In the genomic region with DNA sequence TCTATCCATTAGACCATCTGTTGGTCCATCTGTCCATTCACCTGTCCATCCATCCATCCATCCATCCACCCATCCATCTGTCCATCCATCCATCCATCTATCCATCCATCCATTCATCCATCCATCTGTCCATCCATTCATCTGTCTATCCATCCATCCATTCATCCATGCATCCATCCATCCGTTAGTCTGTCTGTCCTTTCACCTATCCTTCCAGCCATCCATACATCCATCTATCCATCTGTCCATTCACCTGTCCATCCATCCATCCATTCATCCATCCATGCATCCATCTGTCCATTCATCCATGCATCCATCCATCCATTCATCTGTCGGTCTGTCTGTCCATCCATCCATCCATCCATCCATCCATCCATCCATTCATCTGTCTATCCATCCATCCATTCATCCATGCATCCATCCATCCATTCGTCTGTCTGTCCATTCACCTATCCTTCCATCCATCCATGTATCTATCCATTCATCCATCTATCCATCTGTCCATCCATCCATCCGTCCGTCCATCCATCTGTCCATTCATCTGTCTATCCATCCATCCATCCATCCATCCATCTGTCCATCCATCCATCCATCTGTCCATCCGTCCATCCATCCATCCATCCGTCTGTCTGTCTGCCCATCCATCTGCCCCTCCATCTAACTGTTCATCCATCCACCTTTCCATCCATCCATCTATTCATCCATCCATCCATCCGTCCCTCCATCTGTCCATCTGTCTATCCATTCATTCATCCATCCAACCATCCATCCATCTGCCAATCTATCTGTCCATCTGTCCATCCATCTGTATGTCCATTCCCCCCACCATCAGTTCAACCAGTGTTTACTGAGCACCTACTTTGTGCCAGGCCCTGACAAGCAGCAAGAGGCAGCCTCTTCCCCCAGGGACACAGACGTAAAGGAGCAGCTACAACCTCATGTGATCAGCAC, we compare ENCODE assay signal across 2 cellular contexts.
TF ChIP-seq lines count a peak whose summit lies in the region.

No MANE protein-coding gene starts in this region.

TF ChIP-seq in HEK293, 187 proteins besides CTCF, POLR2A, EP300 and RAD21:
- peak; percentile 96 for TF ChIP-seq ZBTB17 (tag by site-specific recombination; IDR thresholded peaks at IDR 0.05)
- TF ChIP-seq, protein P1, sequence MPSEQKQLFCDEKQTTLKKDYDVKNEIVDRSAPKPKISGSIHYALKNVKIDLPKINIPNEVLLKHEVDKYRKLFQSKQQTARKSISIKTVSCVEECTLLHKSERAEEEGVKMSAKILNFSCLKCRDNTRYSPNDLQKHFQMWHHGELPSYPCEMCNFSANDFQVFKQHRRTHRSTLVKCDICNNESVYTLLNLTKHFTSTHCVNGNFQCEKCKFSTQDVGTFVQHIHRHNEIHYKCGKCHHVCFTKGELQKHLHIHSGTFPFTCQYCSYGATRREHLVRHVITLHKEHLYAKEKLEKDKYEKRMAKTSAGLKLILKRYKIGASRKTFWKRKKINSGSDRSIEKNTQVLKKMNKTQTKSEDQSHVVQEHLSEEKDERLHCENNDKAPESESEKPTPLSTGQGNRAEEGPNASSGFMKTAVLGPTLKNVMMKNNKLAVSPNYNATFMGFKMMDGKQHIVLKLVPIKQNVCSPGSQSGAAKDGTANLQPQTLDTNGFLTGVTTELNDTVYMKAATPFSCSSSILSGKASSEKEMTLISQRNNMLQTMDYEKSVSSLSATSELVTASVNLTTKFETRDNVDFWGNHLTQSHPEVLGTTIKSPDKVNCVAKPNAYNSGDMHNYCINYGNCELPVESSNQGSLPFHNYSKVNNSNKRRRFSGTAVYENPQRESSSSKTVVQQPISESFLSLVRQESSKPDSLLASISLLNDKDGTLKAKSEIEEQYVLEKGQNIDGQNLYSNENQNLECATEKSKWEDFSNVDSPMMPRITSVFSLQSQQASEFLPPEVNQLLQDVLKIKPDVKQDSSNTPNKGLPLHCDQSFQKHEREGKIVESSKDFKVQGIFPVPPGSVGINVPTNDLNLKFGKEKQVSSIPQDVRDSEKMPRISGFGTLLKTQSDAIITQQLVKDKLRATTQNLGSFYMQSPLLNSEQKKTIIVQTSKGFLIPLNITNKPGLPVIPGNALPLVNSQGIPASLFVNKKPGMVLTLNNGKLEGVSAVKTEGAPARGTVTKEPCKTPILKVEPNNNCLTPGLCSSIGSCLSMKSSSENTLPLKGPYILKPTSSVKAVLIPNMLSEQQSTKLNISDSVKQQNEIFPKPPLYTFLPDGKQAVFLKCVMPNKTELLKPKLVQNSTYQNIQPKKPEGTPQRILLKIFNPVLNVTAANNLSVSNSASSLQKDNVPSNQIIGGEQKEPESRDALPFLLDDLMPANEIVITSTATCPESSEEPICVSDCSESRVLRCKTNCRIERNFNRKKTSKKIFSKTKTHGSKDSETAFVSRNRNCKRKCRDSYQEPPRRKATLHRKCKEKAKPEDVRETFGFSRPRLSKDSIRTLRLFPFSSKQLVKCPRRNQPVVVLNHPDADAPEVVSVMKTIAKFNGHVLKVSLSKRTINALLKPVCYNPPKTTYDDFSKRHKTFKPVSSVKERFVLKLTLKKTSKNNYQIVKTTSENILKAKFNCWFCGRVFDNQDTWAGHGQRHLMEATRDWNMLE (tag by site-specific recombination; conservative IDR thresholded peaks at IDR 0.05; ENCODE audit: low read depth), result no peak
- TF ChIP-seq ZNF510 (tag by site-specific recombination; IDR thresholded peaks at IDR 0.05; ENCODE audit: insufficient replicate concordance), result no peak
- TF ChIP-seq ZNF664 (tag by site-specific recombination; IDR thresholded peaks at IDR 0.05), result peak; percentile 99
- TF ChIP-seq, protein P2, sequence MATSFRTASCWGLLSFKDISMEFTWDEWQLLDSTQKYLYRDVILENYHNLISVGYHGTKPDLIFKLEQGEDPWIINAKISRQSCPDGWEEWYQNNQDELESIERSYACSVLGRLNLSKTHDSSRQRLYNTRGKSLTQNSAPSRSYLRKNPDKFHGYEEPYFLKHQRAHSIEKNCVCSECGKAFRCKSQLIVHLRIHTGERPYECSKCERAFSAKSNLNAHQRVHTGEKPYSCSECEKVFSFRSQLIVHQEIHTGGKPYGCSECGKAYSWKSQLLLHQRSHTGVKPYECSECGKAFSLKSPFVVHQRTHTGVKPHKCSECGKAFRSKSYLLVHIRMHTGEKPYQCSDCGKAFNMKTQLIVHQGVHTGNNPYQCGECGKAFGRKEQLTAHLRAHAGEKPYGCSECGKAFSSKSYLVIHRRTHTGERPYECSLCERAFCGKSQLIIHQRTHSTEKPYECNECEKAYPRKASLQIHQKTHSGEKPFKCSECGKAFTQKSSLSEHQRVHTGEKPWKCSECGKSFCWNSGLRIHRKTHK (tag by site-specific recombination; IDR thresholded peaks at IDR 0.05), result no peak
- TF ChIP-seq ZNF791 (tag by site-specific recombination; IDR thresholded peaks at IDR 0.05), result no peak
- peak; percentile 63; the same call in 1 of the 2 replicates for TF ChIP-seq ZSCAN16 (tag by site-specific recombination; IDR thresholded peaks at IDR 0.05)
- no peak for TF ChIP-seq ZNF341 (tag by site-specific recombination; IDR thresholded peaks at IDR 0.05; ENCODE audit: low read depth)
- TF ChIP-seq ZXDB (tag by site-specific recombination; IDR thresholded peaks at IDR 0.05), result no peak
- peak; percentile 99 for TF ChIP-seq ZNF366 (tag by site-specific recombination; conservative IDR thresholded peaks at IDR 0.05)

TF ChIP-seq in K562, 482 proteins besides CTCF, POLR2A, EP300 and RAD21:
- TF ChIP-seq BCOR (IDR thresholded peaks at IDR 0.05) (0 out of 2 replicates have a peak, but pooled peaks have one; percentile 24), KDM1A (IDR thresholded peaks at IDR 0.05) (peak; percentile 11 to 57; a peak in 3 of 4 replicates), EHMT2 (IDR thresholded peaks at IDR 0.05) (peak; percentile 74; the same call in 1 of the 2 replicates), ARHGAP35 (IDR thresholded peaks at IDR 0.05; ENCODE audit: partially characterized antibody) (peak; percentile 23)
- TF ChIP-seq, protein P3, sequence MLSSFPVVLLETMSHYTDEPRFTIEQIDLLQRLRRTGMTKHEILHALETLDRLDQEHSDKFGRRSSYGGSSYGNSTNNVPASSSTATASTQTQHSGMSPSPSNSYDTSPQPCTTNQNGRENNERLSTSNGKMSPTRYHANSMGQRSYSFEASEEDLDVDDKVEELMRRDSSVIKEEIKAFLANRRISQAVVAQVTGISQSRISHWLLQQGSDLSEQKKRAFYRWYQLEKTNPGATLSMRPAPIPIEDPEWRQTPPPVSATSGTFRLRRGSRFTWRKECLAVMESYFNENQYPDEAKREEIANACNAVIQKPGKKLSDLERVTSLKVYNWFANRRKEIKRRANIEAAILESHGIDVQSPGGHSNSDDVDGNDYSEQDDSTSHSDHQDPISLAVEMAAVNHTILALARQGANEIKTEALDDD (IDR thresholded peaks at IDR 0.05), result no peak
- TF ChIP-seq, protein P4, sequence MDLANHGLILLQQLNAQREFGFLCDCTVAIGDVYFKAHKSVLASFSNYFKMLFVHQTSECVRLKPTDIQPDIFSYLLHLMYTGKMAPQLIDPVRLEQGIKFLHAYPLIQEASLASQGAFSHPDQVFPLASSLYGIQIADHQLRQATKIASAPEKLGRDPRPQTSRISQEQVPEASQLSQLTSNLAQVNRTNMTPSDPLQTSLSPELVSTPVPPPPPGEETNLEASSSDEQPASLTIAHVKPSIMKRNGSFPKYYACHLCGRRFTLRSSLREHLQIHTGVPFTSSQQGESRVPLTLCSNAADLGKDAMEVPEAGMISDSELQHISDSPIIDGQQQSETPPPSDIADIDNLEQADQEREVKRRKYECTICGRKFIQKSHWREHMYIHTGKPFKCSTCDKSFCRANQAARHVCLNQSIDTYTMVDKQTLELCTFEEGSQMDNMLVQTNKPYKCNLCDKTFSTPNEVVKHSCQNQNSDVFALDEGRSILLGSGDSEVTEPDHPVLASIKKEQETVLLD (IDR thresholded peaks at IDR 0.05), result peak; percentile 33; the same call in 1 of the 2 replicates
- TF ChIP-seq, protein P5, sequence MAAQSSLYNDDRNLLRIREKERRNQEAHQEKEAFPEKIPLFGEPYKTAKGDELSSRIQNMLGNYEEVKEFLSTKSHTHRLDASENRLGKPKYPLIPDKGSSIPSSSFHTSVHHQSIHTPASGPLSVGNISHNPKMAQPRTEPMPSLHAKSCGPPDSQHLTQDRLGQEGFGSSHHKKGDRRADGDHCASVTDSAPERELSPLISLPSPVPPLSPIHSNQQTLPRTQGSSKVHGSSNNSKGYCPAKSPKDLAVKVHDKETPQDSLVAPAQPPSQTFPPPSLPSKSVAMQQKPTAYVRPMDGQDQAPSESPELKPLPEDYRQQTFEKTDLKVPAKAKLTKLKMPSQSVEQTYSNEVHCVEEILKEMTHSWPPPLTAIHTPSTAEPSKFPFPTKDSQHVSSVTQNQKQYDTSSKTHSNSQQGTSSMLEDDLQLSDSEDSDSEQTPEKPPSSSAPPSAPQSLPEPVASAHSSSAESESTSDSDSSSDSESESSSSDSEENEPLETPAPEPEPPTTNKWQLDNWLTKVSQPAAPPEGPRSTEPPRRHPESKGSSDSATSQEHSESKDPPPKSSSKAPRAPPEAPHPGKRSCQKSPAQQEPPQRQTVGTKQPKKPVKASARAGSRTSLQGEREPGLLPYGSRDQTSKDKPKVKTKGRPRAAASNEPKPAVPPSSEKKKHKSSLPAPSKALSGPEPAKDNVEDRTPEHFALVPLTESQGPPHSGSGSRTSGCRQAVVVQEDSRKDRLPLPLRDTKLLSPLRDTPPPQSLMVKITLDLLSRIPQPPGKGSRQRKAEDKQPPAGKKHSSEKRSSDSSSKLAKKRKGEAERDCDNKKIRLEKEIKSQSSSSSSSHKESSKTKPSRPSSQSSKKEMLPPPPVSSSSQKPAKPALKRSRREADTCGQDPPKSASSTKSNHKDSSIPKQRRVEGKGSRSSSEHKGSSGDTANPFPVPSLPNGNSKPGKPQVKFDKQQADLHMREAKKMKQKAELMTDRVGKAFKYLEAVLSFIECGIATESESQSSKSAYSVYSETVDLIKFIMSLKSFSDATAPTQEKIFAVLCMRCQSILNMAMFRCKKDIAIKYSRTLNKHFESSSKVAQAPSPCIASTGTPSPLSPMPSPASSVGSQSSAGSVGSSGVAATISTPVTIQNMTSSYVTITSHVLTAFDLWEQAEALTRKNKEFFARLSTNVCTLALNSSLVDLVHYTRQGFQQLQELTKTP (IDR thresholded peaks at IDR 0.05; ENCODE audit: low read depth in 1 of 2, partially characterized antibody in 2 of 2), result no peak
